ENCODE assay signal across 1 cellular context in genomic region chr18:76363451-76364120, GRCh38.
TF ChIP-seq lines count a peak whose summit lies in the region.

No MANE protein-coding gene starts in this region.

TF ChIP-seq in SK-N-SH treated with all-trans-retinoic acid at 6 μM for 48 hours, 23 proteins besides CTCF, POLR2A, EP300 and RAD21 (continued from another document):
- no peak for TF ChIP-seq PATZ1 (CRISPR knock-in tag; IDR thresholded peaks at IDR 0.05; ENCODE audit: borderline replicate concordance)
